In genomic region chr9:68869020-68869419, GRCh38 we compare ENCODE assay signal across 15 cellular contexts.
DNase-seq lines count a peak whose midpoint lies in the region; ATAC-seq and TF ChIP-seq lines count a peak whose summit lies in the region.
"Had no signal": no experiment of that assay in that cellular context is flagged by ENCODE, and none has a peak within 500 bp of the region (broad histone marks: within the 10 kb centered on the region; RNA-seq: fewer than 3 reads in every experiment).

No MANE protein-coding gene starts in this region.

- peak overlapping the region; percentile 28 for H2BK120ac ChIP-seq in mesendoderm (ENCODE audit: low read depth, low read length)

- WGBS in mesendoderm (ENCODE audit: extremely low coverage, insufficient coverage, low lambda C conversion rate), result no CpG with 5 or more reads among the region's 3 CpGs

- H2AK5ac ChIP-seq in mesendoderm (ENCODE audit: low read length), result no peak overlapping the region

- CTCF ChIA-PET in WTC11 (lab: Charles Lee), result interaction anchor here (1.2 kb wide), 1 partner anchor 24 kb away, joined by 7 read pairs; no protein-coding TSS in a partner anchor

- peaks cover 10% of the 10 kb centered on the region for H3K4me1 ChIP-seq in mesendoderm (ENCODE audit: control insufficient read depth, low read depth, low read length)
- no peaks in the 10 kb centered on the region for H3K4me1 ChIP-seq in foreskin keratinocyte

- H4K8ac ChIP-seq in mesendoderm (ENCODE audit: low read depth, low read length), result no peak overlapping the region

- DNase-seq in DMS53 (lab: John Stamatoyannopoulos, UW) (peak; percentile 1), DMS53 treated with DMSO at 0.1 percent for 48 hours (lab: John Stamatoyannopoulos, UW; ENCODE audit: unreplicated experiment) (no peak), COLO668 (lab: John Stamatoyannopoulos, UW; ENCODE audit: unreplicated experiment) (peak; percentile 10), WTC11 (ENCODE audit: low spot score) (peak; percentile 42), mesendoderm (no peak), foreskin keratinocyte (no peak)
- DNase-seq: CD4-positive, CD25-positive, alpha-beta regulatory T cell; NCI-H2029 treated with DMSO at 0.1 percent for 48 hours; NCI-H226; NCI-H526; NK-92 treated with Interleukin-12 subunit alpha and Interleukin-12 subunit beta, amount 100 ng/mL, for 24 hours had no signal

- H3K4me2 ChIP-seq in mesendoderm (ENCODE audit: low read length), result no peak overlapping the region

- no peaks in the 10 kb centered on the region for H3K36me3 ChIP-seq in mesendoderm (ENCODE audit: control insufficient read depth, insufficient read depth, low read length)

- H3K9ac ChIP-seq in mesendoderm (ENCODE audit: low read length), result no peak overlapping the region

- H3K27me3 Mint-ChIP-seq in WTC11 (ENCODE audit: low read depth), result no peaks in the 10 kb centered on the region
- H3K27me3 Mint-ChIP-seq: B cell; CD4-positive, CD25-positive, alpha-beta regulatory T cell had no signal

- peak overlapping the region; percentile 91 for H3K27ac Mint-ChIP-seq in WTC11
- H3K27ac Mint-ChIP-seq: B cell; CD4-positive, CD25-positive, alpha-beta regulatory T cell had no signal

- H3K27ac ChIP-seq in mesendoderm (ENCODE audit: low read depth, low read length), result no peak overlapping the region
- no peak overlapping the region for H3K27ac ChIP-seq in foreskin keratinocyte
- H3K27ac ChIP-seq: 22Rv1 had no signal

- no peak overlapping the region for H4K5ac ChIP-seq in mesendoderm (ENCODE audit: low read length)

- H3K36me3 Mint-ChIP-seq in WTC11, result peaks cover 6% of the 10 kb centered on the region
- H3K36me3 Mint-ChIP-seq: CD4-positive, CD25-positive, alpha-beta regulatory T cell had no signal

- H3K56ac ChIP-seq in mesendoderm (ENCODE audit: low read length), result no peak overlapping the region

- H2BK15ac ChIP-seq in mesendoderm (replicated peaks; ENCODE audit: low read depth), result peak overlapping the region; percentile 19

- no peak overlapping the region for H2BK5ac ChIP-seq in mesendoderm (ENCODE audit: low read length)

- TF ChIP-seq CTCF in WTC11 (IDR thresholded peaks at IDR 0.05) (no peak), foreskin keratinocyte (conservative IDR thresholded peaks at IDR 0.05) (no peak)

- H3K18ac ChIP-seq in mesendoderm (ENCODE audit: low read length), result peak overlapping the region; percentile 51

- no peak overlapping the region for H3K4ac ChIP-seq in mesendoderm (ENCODE audit: low read depth, low read length)

- no peak overlapping the region for H3K4me3 Mint-ChIP-seq in WTC11
- H3K4me3 Mint-ChIP-seq: B cell; CD4-positive, CD25-positive, alpha-beta regulatory T cell had no signal

- peaks cover 79% of the 10 kb centered on the region for H3K4me1 Mint-ChIP-seq in WTC11
- H3K4me1 Mint-ChIP-seq: B cell had no signal

- no peaks in the 10 kb centered on the region for H3K27me3 ChIP-seq in mesendoderm (ENCODE audit: insufficient read depth, low read length, poor library complexity)
- peaks cover 5% of the 10 kb centered on the region for H3K27me3 ChIP-seq in foreskin keratinocyte

- H3K79me2 ChIP-seq in mesendoderm (ENCODE audit: control insufficient read depth, insufficient read depth, low read length), result no peaks in the 10 kb centered on the region

- H3K4me3 ChIP-seq in mesendoderm (ENCODE audit: low read length), result no peak overlapping the region

- ATAC-seq in WTC11 (peak; percentile 7; the same call in 1 of the 2 replicates), HG03039 (IDR thresholded peaks at IDR 0.05; ENCODE audit: unreplicated experiment) (no peak), GM19455 (IDR thresholded peaks at IDR 0.05; ENCODE audit: unreplicated experiment) (no peak), foreskin keratinocyte (no peak)

- H3K23ac ChIP-seq in mesendoderm (ENCODE audit: low read length), result no peak overlapping the region

- no peaks in the 10 kb centered on the region for H3K79me1 ChIP-seq in mesendoderm (ENCODE audit: low read length)

- POLR2A ChIA-PET in WTC11 (lab: Charles Lee), result no interaction called here

- H3K9me3 Mint-ChIP-seq in WTC11, result no peaks in the 10 kb centered on the region
- H3K9me3 Mint-ChIP-seq: CD4-positive, CD25-positive, alpha-beta regulatory T cell had no signal

TF ChIP-seq in WTC11, 78 proteins besides CTCF, POLR2A, EP300 and RAD21:
- TF ChIP-seq MXD4 (CRISPR knock-in tag; IDR thresholded peaks at IDR 0.05; ENCODE audit: borderline replicate concordance) (no peak), MLX (CRISPR knock-in tag; IDR thresholded peaks at IDR 0.05) (no peak), JAZF1 (CRISPR knock-in tag; IDR thresholded peaks at IDR 0.05) (no peak), NFATC4 (CRISPR knock-in tag; IDR thresholded peaks at IDR 0.05) (no peak), TCF7 (CRISPR knock-in tag; IDR thresholded peaks at IDR 0.05; ENCODE audit: low read depth) (no peak), ATF2 (CRISPR knock-in tag; IDR thresholded peaks at IDR 0.05; ENCODE audit: borderline replicate concordance, low read depth) (no peak), GTF2I (CRISPR knock-in tag; conservative IDR thresholded peaks at IDR 0.05) (no peak), USF2 (CRISPR knock-in tag; IDR thresholded peaks at IDR 0.05) (no peak), ZNF281 (CRISPR knock-in tag; IDR thresholded peaks at IDR 0.05) (no peak), ZNF423 (CRISPR knock-in tag; IDR thresholded peaks at IDR 0.05) (no peak), ATF3 (CRISPR knock-in tag; conservative IDR thresholded peaks at IDR 0.05) (no peak), ATF6 (CRISPR knock-in tag; IDR thresholded peaks at IDR 0.05) (no peak), TEAD1 (CRISPR knock-in tag; IDR thresholded peaks at IDR 0.05) (no peak), FOXK1 (CRISPR knock-in tag; IDR thresholded peaks at IDR 0.05) (no peak)

Comparison
In these comparisons a context has a peak if more than half of its experiments do, and no peak if none do; other contexts are left out.
1. DNase-seq: peak in DMS53 (single experiment), COLO668 (single experiment) and WTC11 (single experiment); none in DMS53 treated with DMSO at 0.1 percent for 48 hours (single experiment), mesendoderm (single experiment) and foreskin keratinocyte (0 of 2).